In the genomic region with DNA sequence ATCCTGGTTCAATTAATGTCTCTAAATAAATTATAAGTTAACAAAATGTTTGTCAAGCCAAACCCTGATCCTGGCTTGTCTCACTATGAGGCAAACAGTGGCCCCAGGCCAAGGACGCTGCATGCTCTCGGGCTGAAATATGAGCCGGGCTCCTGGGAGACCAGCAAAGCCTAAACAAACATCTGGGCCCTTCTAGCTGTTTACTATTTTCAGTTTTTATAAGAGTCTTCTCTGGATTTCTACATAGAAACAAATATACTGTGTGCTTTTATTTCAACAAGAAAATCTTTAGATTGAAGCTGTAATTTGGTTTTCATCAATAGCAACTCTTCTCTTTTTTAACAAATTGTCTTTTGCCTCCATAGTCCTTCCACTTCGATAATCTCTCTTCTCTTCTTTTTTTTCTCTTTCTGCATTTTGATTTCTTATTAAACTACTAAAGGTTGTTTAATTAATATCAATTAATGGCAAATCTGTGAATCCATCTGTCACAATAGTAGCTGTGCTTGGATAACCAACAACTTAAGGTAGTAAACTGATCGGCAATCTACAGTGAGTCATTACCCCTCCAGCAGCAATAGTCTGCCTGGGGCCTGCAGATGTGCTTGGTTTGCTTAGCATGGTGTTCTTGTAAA, we compare ENCODE assay signal across 1 cellular context.
A peak's percentile ranks its signal among the peaks of the same experiment; 100 is the strongest.
TF ChIP-seq lines count a peak whose summit lies in the region.

No MANE protein-coding gene starts in this region.

TF ChIP-seq in HEK293, 187 proteins besides CTCF, POLR2A, EP300 and RAD21 (continued from another document):
- TF ChIP-seq ZEB2 (tag by site-specific recombination; IDR thresholded peaks at IDR 0.05) = peak; percentile 23; the same call in 1 of the 2 replicates
- no peak for TF ChIP-seq ZSCAN16 (tag by site-specific recombination; IDR thresholded peaks at IDR 0.05)
- no peak for TF ChIP-seq ZNF626 (tag by site-specific recombination; IDR thresholded peaks at IDR 0.05)
- TF ChIP-seq ZNF404 (tag by site-specific recombination; IDR thresholded peaks at IDR 0.05) = no peak
- TF ChIP-seq ZNF335 (tag by site-specific recombination; conservative IDR thresholded peaks at IDR 0.05) = peak; percentile 81
- TF ChIP-seq ZNF701 (tag by site-specific recombination; IDR thresholded peaks at IDR 0.05) = no peak
- TF ChIP-seq, protein P1, sequence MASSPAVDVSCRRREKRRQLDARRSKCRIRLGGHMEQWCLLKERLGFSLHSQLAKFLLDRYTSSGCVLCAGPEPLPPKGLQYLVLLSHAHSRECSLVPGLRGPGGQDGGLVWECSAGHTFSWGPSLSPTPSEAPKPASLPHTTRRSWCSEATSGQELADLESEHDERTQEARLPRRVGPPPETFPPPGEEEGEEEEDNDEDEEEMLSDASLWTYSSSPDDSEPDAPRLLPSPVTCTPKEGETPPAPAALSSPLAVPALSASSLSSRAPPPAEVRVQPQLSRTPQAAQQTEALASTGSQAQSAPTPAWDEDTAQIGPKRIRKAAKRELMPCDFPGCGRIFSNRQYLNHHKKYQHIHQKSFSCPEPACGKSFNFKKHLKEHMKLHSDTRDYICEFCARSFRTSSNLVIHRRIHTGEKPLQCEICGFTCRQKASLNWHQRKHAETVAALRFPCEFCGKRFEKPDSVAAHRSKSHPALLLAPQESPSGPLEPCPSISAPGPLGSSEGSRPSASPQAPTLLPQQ (tag by site-specific recombination; IDR thresholded peaks at IDR 0.05) = peak; percentile 55; the same call in 1 of the 2 replicates
- TF ChIP-seq ZNF112 (tag by site-specific recombination; IDR thresholded peaks at IDR 0.05) = no peak
- TF ChIP-seq ZNF629 (tag by site-specific recombination; IDR thresholded peaks at IDR 0.05) = peak; percentile 22; the same call in 1 of the 2 replicates
- TF ChIP-seq, protein P2, sequence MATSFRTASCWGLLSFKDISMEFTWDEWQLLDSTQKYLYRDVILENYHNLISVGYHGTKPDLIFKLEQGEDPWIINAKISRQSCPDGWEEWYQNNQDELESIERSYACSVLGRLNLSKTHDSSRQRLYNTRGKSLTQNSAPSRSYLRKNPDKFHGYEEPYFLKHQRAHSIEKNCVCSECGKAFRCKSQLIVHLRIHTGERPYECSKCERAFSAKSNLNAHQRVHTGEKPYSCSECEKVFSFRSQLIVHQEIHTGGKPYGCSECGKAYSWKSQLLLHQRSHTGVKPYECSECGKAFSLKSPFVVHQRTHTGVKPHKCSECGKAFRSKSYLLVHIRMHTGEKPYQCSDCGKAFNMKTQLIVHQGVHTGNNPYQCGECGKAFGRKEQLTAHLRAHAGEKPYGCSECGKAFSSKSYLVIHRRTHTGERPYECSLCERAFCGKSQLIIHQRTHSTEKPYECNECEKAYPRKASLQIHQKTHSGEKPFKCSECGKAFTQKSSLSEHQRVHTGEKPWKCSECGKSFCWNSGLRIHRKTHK (tag by site-specific recombination; IDR thresholded peaks at IDR 0.05) = no peak
- no peak for TF ChIP-seq ZNF624 (tag by site-specific recombination; IDR thresholded peaks at IDR 0.05)
- no peak for TF ChIP-seq ZNF560 (tag by site-specific recombination; IDR thresholded peaks at IDR 0.05; ENCODE audit: borderline replicate concordance)
- 0 out of 2 replicates have a peak, but pooled peaks have one; percentile 45 for TF ChIP-seq SP7 (tag by site-specific recombination; IDR thresholded peaks at IDR 0.05)
- TF ChIP-seq, protein P3, sequence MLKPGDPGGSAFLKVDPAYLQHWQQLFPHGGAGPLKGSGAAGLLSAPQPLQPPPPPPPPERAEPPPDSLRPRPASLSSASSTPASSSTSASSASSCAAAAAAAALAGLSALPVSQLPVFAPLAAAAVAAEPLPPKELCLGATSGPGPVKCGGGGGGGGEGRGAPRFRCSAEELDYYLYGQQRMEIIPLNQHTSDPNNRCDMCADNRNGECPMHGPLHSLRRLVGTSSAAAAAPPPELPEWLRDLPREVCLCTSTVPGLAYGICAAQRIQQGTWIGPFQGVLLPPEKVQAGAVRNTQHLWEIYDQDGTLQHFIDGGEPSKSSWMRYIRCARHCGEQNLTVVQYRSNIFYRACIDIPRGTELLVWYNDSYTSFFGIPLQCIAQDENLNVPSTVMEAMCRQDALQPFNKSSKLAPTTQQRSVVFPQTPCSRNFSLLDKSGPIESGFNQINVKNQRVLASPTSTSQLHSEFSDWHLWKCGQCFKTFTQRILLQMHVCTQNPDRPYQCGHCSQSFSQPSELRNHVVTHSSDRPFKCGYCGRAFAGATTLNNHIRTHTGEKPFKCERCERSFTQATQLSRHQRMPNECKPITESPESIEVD (tag by site-specific recombination; IDR thresholded peaks at IDR 0.05) = peak; percentile 94
- TF ChIP-seq, protein P4, sequence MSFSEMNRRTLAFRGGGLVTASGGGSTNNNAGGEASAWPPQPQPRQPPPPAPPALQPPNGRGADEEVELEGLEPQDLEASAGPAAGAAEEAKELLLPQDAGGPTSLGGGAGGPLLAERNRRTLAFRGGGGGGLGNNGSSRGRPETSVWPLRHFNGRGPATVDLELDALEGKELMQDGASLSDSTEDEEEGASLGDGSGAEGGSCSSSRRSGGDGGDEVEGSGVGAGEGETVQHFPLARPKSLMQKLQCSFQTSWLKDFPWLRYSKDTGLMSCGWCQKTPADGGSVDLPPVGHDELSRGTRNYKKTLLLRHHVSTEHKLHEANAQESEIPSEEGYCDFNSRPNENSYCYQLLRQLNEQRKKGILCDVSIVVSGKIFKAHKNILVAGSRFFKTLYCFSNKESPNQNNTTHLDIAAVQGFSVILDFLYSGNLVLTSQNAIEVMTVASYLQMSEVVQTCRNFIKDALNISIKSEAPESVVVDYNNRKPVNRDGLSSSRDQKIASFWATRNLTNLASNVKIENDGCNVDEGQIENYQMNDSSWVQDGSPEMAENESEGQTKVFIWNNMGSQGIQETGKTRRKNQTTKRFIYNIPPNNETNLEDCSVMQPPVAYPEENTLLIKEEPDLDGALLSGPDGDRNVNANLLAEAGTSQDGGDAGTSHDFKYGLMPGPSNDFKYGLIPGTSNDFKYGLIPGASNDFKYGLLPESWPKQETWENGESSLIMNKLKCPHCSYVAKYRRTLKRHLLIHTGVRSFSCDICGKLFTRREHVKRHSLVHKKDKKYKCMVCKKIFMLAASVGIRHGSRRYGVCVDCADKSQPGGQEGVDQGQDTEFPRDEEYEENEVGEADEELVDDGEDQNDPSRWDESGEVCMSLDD (tag by site-specific recombination; IDR thresholded peaks at IDR 0.05) = no peak
- no peak for TF ChIP-seq ZNF544 (tag by site-specific recombination; IDR thresholded peaks at IDR 0.05)
- 0 out of 2 replicates have a peak, but pooled peaks have one; percentile 33 for TF ChIP-seq TRIM28 (IDR thresholded peaks at IDR 0.05; ENCODE audit: borderline replicate concordance, low read length)
- no peak for TF ChIP-seq ZNF311 (tag by site-specific recombination; IDR thresholded peaks at IDR 0.05; ENCODE audit: borderline replicate concordance)
- TF ChIP-seq GLIS1 (tag by site-specific recombination; IDR thresholded peaks at IDR 0.05) = peak; percentile 73
- TF ChIP-seq OSR2 (tag by site-specific recombination; IDR thresholded peaks at IDR 0.05) = peak; percentile 71
- TF ChIP-seq, protein P5, sequence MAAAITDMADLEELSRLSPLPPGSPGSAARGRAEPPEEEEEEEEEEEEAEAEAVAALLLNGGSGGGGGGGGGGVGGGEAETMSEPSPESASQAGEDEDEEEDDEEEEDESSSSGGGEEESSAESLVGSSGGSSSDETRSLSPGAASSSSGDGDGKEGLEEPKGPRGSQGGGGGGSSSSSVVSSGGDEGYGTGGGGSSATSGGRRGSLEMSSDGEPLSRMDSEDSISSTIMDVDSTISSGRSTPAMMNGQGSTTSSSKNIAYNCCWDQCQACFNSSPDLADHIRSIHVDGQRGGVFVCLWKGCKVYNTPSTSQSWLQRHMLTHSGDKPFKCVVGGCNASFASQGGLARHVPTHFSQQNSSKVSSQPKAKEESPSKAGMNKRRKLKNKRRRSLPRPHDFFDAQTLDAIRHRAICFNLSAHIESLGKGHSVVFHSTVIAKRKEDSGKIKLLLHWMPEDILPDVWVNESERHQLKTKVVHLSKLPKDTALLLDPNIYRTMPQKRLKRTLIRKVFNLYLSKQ (tag by site-specific recombination; IDR thresholded peaks at IDR 0.05; ENCODE audit: borderline replicate concordance) = no peak
- no peak for TF ChIP-seq ZNF266 (tag by site-specific recombination; IDR thresholded peaks at IDR 0.05; ENCODE audit: low read depth)
- no peak for TF ChIP-seq ZNF549 (tag by site-specific recombination; IDR thresholded peaks at IDR 0.05)
- no peak for TF ChIP-seq ZNF274 (IDR thresholded peaks at IDR 0.05; ENCODE audit: low read length)
- TF ChIP-seq ZNF274 (tag by site-specific recombination; IDR thresholded peaks at IDR 0.05; ENCODE audit: borderline replicate concordance) = no peak
- TF ChIP-seq MYNN (tag by site-specific recombination; IDR thresholded peaks at IDR 0.05; ENCODE audit: borderline replicate concordance) = peak; percentile 90; the same call in 1 of the 2 replicates
- peak; percentile 68 for TF ChIP-seq ZNF366 (tag by site-specific recombination; conservative IDR thresholded peaks at IDR 0.05)
- peak; percentile 20; the same call in 1 of the 2 replicates for TF ChIP-seq ZNF792 (tag by site-specific recombination; IDR thresholded peaks at IDR 0.05)
- TF ChIP-seq ZNF660 (tag by site-specific recombination; IDR thresholded peaks at IDR 0.05) = peak; percentile 49; the same call in 1 of the 2 replicates
